ENCODE assay signal across 9 cellular contexts in genomic region chr3:138936763-138937689, GRCh38. TPM values are rescaled to one million over a fixed set of nuclear protein-coding genes. Genes with fewer than 3 reads are reported as not detected.
DNase-seq lines count a peak whose midpoint lies in the region; TF ChIP-seq lines count a peak whose summit lies in the region.
"Had no signal": no experiment of that assay in that cellular context is flagged by ENCODE, and none has a peak within 500 bp of the region (broad histone marks: within the 10 kb centered on the region; RNA-seq: fewer than 3 reads in every experiment).

No MANE protein-coding gene starts in this region.

- H3K36me3 Mint-ChIP-seq in IgD-negative memory B cell: peaks cover 2% of the 10 kb centered on the region
- H3K36me3 Mint-ChIP-seq in nephron (ENCODE audit: low read depth): no peaks in the 10 kb centered on the region

- H3K4me1 Mint-ChIP-seq in IgD-negative memory B cell (peaks cover 4 to 15% (median 14%) of the 10 kb centered on the region in 3 donors), nephron (peaks cover 20% of the 10 kb centered on the region)

- H3K27ac Mint-ChIP-seq in IgD-negative memory B cell (peak overlapping the region in 1 of 3 donors; percentile 1), nephron (no peak overlapping the region)

- H3K4me3 ChIP-seq in BE2C (ENCODE audit: low read depth, low read length) (peak overlapping the region; percentile 59; the same call in 1 of the 2 replicates), dorsolateral prefrontal cortex (peak overlapping the region in 53 of 59 donors; percentile 25 to 73 (median 51))

- no peak overlapping the region for H3K27ac ChIP-seq in dorsolateral prefrontal cortex

- intact Hi-C loops in dorsolateral prefrontal cortex (cut with DNase I): loop anchor here (2.0 to 5.0 kb wide), 5 partner anchors 40 to 392 kb away; no protein-coding TSS in a partner anchor

- TF ChIP-seq CTCF in BE2C (IDR thresholded peaks at IDR 0.05; ENCODE audit: low read depth, low read length) (no peak), dorsolateral prefrontal cortex (IDR thresholded peaks at IDR 0.05 in 54 of 56, conservative IDR thresholded peaks at IDR 0.05 in 2 of 56; ENCODE audit: low read depth in 1 of 56, partially characterized antibody in 56 of 56) (no peak), nephron (IDR thresholded peaks at IDR 0.05; ENCODE audit: unreplicated experiment in 3 of 3) (no peak)

- DNase-seq in BE2C (peak; percentile 17), dorsolateral prefrontal cortex (no peak), iPS-NIHi11 (ENCODE audit: low spot score) (no peak), SW480 (ENCODE audit: low spot score) (no peak), OCI-M1 (lab: John Stamatoyannopoulos, UW) (no peak)
- no peak for DNase-seq in activated CD4-positive, CD25-positive, alpha-beta regulatory T cell (lab: John Stamatoyannopoulos, UW)
- DNase-seq: cerebellar nuclear complex had no signal

- H3K4me1 ChIP-seq in BE2C: no peaks in the 10 kb centered on the region

- H3K9me3 Mint-ChIP-seq in IgD-negative memory B cell (peaks cover 0 to 2% (median 0%) of the 10 kb centered on the region in 3 donors), nephron (no peaks in the 10 kb centered on the region)

- 0 out of 2 replicates have a peak, but pooled peaks cover 4% of the 10 kb centered on the region for H3K9me3 ChIP-seq in BE2C

- H3K4me3 Mint-ChIP-seq in IgD-negative memory B cell (peak overlapping the region; percentile 30 to 95 (median 64)), nephron (peak overlapping the region in 2 of 3 experiments; percentile 4 to 25)

- H3K27me3 Mint-ChIP-seq in IgD-negative memory B cell (peaks cover 64% of the 10 kb centered on the region), nephron (ENCODE audit: low read depth) (peaks cover 95% of the 10 kb centered on the region)

- peaks cover 80% of the 10 kb centered on the region for H3K27me3 ChIP-seq in BE2C
- H3K27me3 ChIP-seq in dorsolateral prefrontal cortex: peaks cover 22 to 67% (median 61%) of the 10 kb centered on the region in 45 donors

- H3K36me3 ChIP-seq in BE2C: no peaks in the 10 kb centered on the region

RNA-seq across cellular contexts. Expression of gene FOXL2, which starts 9.9 kb away (rescaled TPM):
- polyA plus RNA-seq in BE2C (2012; ENCODE audit: insufficient read depth, insufficient read length, low read depth): not detected
- not detected for polyA plus RNA-seq in IgD-negative memory B cell
- total RNA-seq in dorsolateral prefrontal cortex: 1 to 10 TPM in 13 of 120 experiments, under 1 TPM in 104, not detected in 3; 0.16 to 1.9 (median 0.58) TPM

RNA-seq across cellular contexts. Expression of gene FOXL2NB, which starts 10.0 kb away (rescaled TPM):
- polyA plus RNA-seq in BE2C (2012; ENCODE audit: insufficient read depth, insufficient read length, low read depth): not detected
- polyA plus RNA-seq in IgD-negative memory B cell: not detected
- total RNA-seq in dorsolateral prefrontal cortex: 1 to 10 TPM in 16 of 120 experiments, under 1 TPM in 99, not detected in 5; 0.15 to 2.3 (median 0.55) TPM
